Comparison of ENCODE assay signal across 9 cellular contexts in the genomic region with DNA sequence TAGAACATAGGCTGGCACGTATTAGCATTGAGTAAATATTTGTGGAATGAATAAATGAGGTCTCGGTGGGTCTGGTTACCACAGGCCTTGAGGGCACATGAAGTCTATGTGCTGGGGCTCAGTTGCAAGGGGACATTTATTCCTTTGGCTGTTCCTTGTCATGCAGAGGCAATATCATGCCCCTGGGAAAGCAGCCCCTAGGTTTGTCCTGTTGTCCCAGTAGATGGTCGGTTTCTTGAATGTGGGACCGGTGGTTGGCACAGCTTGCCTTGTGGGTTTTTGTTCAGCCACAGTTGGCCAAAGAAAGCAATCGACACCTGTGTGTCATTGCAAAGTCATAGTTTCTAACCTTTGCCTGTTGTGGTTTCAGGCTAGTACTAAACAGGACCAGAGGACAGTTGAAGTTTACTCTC. TPM values are rescaled to one million over a fixed set of nuclear protein-coding genes. Genes with fewer than 3 reads are reported as not detected.
A peak's percentile ranks its signal among the peaks of the same experiment; 100 is the strongest.
DNase-seq lines count a peak whose midpoint lies in the region; ATAC-seq lines count a peak whose summit lies in the region.
"Had no signal": no experiment of that assay in that cellular context is flagged by ENCODE, and none has a peak within 500 bp of the region (broad histone marks: within the 10 kb centered on the region; RNA-seq: fewer than 3 reads in every experiment).

No MANE protein-coding gene starts in this region.

- H3K27me3 ChIP-seq in aorta (ENCODE audit: control insufficient read depth in 1 of 2, insufficient read depth in 2 of 2, low read length in 1 of 2), result no peaks in the 10 kb centered on the region

- H3K4me1 ChIP-seq in aorta (ENCODE audit: control insufficient read depth in 1 of 2, insufficient read depth in 2 of 2, low read length in 2 of 2), result no peaks in the 10 kb centered on the region

- intact Hi-C loops in aorta (cut with DNase I), result no loop called here

- H3K36me3 ChIP-seq in aorta (ENCODE audit: control insufficient read depth in 1 of 2, insufficient read depth in 2 of 2, low read length in 1 of 2), result no peaks in the 10 kb centered on the region

- WGBS in aorta, 2 donors, result 87 to 89% methylated on average over 5 of the region's 5 CpGs

- DNase-seq in left lobe of liver (ENCODE audit: low spot score), result no peak
- no peak for DNase-seq in ecto neural progenitor cell (ENCODE audit: low spot score)
- no peak for DNase-seq in ureter (ENCODE audit: low spot score)
- DNase-seq in aorta, result no peak
- DNase-seq in cerebellar nuclear complex (lab: John Stamatoyannopoulos, UW), result no peak
- DNase-seq: nephron progenitor cell had no signal

- no peak overlapping the region for H3K27ac ChIP-seq in aorta (ENCODE audit: low read depth in 1 of 2, low read length in 2 of 2)

- no peak overlapping the region for H3K4me3 ChIP-seq in aorta (ENCODE audit: low read length in 2 of 2)

- no peaks in the 10 kb centered on the region for H3K9me3 ChIP-seq in aorta (ENCODE audit: control insufficient read depth, low read length)

- peak; percentile 86 for ATAC-seq in GM19025 (IDR thresholded peaks at IDR 0.05; ENCODE audit: low read depth, unreplicated experiment)
- ATAC-seq in GM21825 (IDR thresholded peaks at IDR 0.05; ENCODE audit: unreplicated experiment), result peak; percentile 80
- ATAC-seq in HG03558 (IDR thresholded peaks at IDR 0.05; ENCODE audit: extremely low read depth, unreplicated experiment), result peak; percentile 69
- ATAC-seq in left lobe of liver, result peak; percentile 76
- ATAC-seq in aorta (ENCODE audit: low FRiP score), result no peak

RNA-seq across cellular contexts. Expression of gene GPR183, which starts 24.7 kb away (rescaled TPM):
- total RNA-seq in left lobe of liver (0.70 TPM), ureter (5.4 TPM), aorta (10 to 100 TPM; 18.7 to 25.3 TPM)
- 1 to 10 TPM; 1.7 to 9.1 TPM for polyA plus RNA-seq in aorta
